Comparison of ENCODE assay signal across 8 cellular contexts in genomic region chr10:73095479-73096021, GRCh38. TPM values are rescaled to one million over a fixed set of nuclear protein-coding genes. Genes with fewer than 3 reads are reported as not detected.
DNase-seq lines count a peak whose midpoint lies in the region; ATAC-seq, FAIRE-seq and TF ChIP-seq lines count a peak whose summit lies in the region.

No MANE protein-coding gene starts in this region.

- peak overlapping the region; percentile 88 to 95 (median 94) for H3K27ac ChIP-seq in Peyer's patch
- H3K27ac ChIP-seq in pancreas, result peak overlapping the region; percentile 66 to 99 (median 88)

- no peak for TF ChIP-seq CTCF in Peyer's patch (IDR thresholded peaks at IDR 0.05)
- no peak for TF ChIP-seq CTCF in pancreas (IDR thresholded peaks at IDR 0.05)

- H3K27me3 ChIP-seq in Peyer's patch (no peaks in the 10 kb centered on the region), pancreas (no peaks in the 10 kb centered on the region)

- peak; percentile 64 for DNase-seq in AG08396 (ENCODE audit: low spot score)
- DNase-seq in H4 (ENCODE audit: low spot score), result peak; percentile 53
- peak in 2 of 3 donors; percentile 40 to 66 for DNase-seq in Peyer's patch
- DNase-seq in head of caudate nucleus, result peak in 34 of 42 donors; percentile 21 to 73 (median 42)
- DNase-seq in pancreas, result peak in 2 of 6 donors; percentile 33 to 66

- ATAC-seq in pancreas (peak in 3 of 4 donors; percentile 0 to 29 (median 4)), HG02610 (IDR thresholded peaks at IDR 0.05; ENCODE audit: unreplicated experiment) (no peak), GM19397 (IDR thresholded peaks at IDR 0.05; ENCODE audit: unreplicated experiment) (no peak)

- peak overlapping the region; percentile 96 for H3K27ac Mint-ChIP-seq in activated naive CD8-positive, alpha-beta T cell

- intact Hi-C loops in head of caudate nucleus (cut with DNase I), result loop anchor here (5.0 kb wide), 2 partner anchors 72 to 157 kb away; partner anchors contain the start of genes ECD, FAM149B1 and MRPS16
- intact Hi-C loops in pancreas (cut with DNase I), result no loop called here

- H3K36me3 ChIP-seq in Peyer's patch (no peaks in the 10 kb centered on the region), pancreas (no peaks in the 10 kb centered on the region)

- no peak for FAIRE-seq in pancreas (lab: Jason Lieb, UNC)

- H3K4me3 Mint-ChIP-seq in activated naive CD8-positive, alpha-beta T cell, result peak overlapping the region; percentile 90

- no peaks in the 10 kb centered on the region for H3K9me3 Mint-ChIP-seq in activated naive CD8-positive, alpha-beta T cell (ENCODE audit: low read depth)

- peaks cover 36% of the 10 kb centered on the region for H3K4me1 Mint-ChIP-seq in activated naive CD8-positive, alpha-beta T cell (ENCODE audit: low read depth)

- TF ChIP-seq POLR2A in Peyer's patch (IDR thresholded peaks at IDR 0.05), result no peak

- no peaks in the 10 kb centered on the region for H3K27me3 Mint-ChIP-seq in activated naive CD8-positive, alpha-beta T cell

- H3K4me1 ChIP-seq in Peyer's patch (peaks cover 0 to 5% (median 0%) of the 10 kb centered on the region in 4 donors), pancreas (peaks cover 0 to 22% (median 8%) of the 10 kb centered on the region in 3 donors)

- peak overlapping the region; percentile 48 to 84 (median 66) for H3K4me3 ChIP-seq in Peyer's patch
- H3K4me3 ChIP-seq in pancreas, result peak overlapping the region; percentile 42 to 80 (median 68)

- 0 to 1% methylated on average over 15 of the region's 15 CpGs for WGBS in pancreas, 2 donors

- H3K36me3 Mint-ChIP-seq in activated naive CD8-positive, alpha-beta T cell, result peaks cover 3% of the 10 kb centered on the region

- no peaks in the 10 kb centered on the region for H3K9me3 ChIP-seq in Peyer's patch
- H3K9me3 ChIP-seq in pancreas, result no peaks in the 10 kb centered on the region

RNA-seq across cellular contexts. Expression of gene P4HA1, which starts 1.1 kb away (rescaled TPM):
- total RNA-seq in H4 (2014; rRNA removed; shearing (Covaris generic)), result 105 and 109 TPM in 2 replicates
- total RNA-seq in Peyer's patch, result 10 to 100 TPM; 13.9 to 19.0 (median 15.2) TPM
- total RNA-seq in pancreas, result 10 to 100 TPM in 3 of 6 donors, 1 to 10 TPM in 3; 8.6 to 26.1 (median 11.8) TPM
- 1 to 10 TPM; 3.8 to 7.0 TPM for polyA plus RNA-seq in pancreas

RNA-seq across cellular contexts. Expression of gene NUDT13, which starts 14.7 kb away (rescaled TPM):
- total RNA-seq in H4 (2014; rRNA removed; shearing (Covaris generic)), result 1.1 and 2.0 TPM in 2 replicates
- total RNA-seq in Peyer's patch (1 to 10 TPM; 1.9 to 4.0 (median 2.6) TPM), pancreas (1 to 10 TPM in 5 of 6 donors, under 1 TPM in 1; 0.95 to 1.8 (median 1.2) TPM)
- 1 to 10 TPM; 1.8 to 2.4 TPM for polyA plus RNA-seq in pancreas

Comparison
In these comparisons a context has a peak if more than half of its experiments do, and no peak if none do; other contexts are left out.
1. ATAC-seq: peak in pancreas (3 of 4); none in HG02610 (single experiment) and GM19397 (single experiment).